In the genomic region with DNA sequence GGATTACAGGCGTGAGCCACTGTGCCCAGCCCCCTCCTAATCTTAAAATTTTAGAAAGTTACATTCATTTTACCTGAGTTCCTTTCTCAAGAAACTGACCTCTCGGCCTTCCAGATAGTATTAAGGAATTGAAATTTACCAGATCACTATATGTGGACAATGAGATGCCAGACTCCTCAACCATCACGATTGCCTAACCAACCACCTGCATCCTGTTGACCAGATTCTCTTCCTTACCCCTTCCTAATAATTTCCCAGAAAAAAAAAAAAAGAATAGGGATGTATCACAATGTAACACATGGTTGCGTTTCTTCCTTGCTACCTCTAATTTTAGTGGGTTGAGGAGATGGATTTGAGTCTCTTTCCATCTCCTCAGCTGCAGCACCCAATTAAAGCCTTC, we compare ENCODE assay signal across 18 cellular contexts.
DNase-seq lines count a peak whose midpoint lies in the region; ATAC-seq and TF ChIP-seq lines count a peak whose summit lies in the region.
"Had no signal": no experiment of that assay in that cellular context is flagged by ENCODE, and none has a peak within 500 bp of the region (broad histone marks: within the 10 kb centered on the region; RNA-seq: fewer than 3 reads in every experiment).

No MANE protein-coding gene starts in this region.

- ATAC-seq in WTC11 (no peak), GM18861 (IDR thresholded peaks at IDR 0.05; ENCODE audit: unreplicated experiment) (no peak)
- ATAC-seq: HepG2 had no signal

- no peaks in the 10 kb centered on the region for H3K27me3 ChIP-seq in breast epithelium
- no peaks in the 10 kb centered on the region for H3K27me3 ChIP-seq in mammary epithelial cell (ENCODE audit: insufficient read depth, low read length)

- no peak overlapping the region for H3K4me2 ChIP-seq in mammary epithelial cell (ENCODE audit: insufficient read depth, low read depth, low read length)

- H3K36me3 ChIP-seq in breast epithelium (no peaks in the 10 kb centered on the region), mammary epithelial cell (ENCODE audit: insufficient read depth, low read length) (no peaks in the 10 kb centered on the region)

- dilution Hi-C loops in mammary epithelial cell (cut with HindIII; ENCODE audit: low sequenced_read_pairs): loop anchor here (5.0 kb wide), 3 partner anchors 41 to 79 kb away; no protein-coding TSS in a partner anchor

- TF ChIP-seq CTCF in breast epithelium (IDR thresholded peaks at IDR 0.05): no peak
- no peak for TF ChIP-seq CTCF in mammary epithelial cell (conservative IDR thresholded peaks at IDR 0.05 in 1 of 2, IDR thresholded peaks at IDR 0.05 in 1 of 2; ENCODE audit: extremely low read depth in 1 of 2, insufficient read depth in 1 of 2, low read depth in 1 of 2, low read length in 2 of 2)
- no peak for TF ChIP-seq CTCF in WTC11 (IDR thresholded peaks at IDR 0.05)
- no peak for TF ChIP-seq CTCF in osteocyte (IDR thresholded peaks at IDR 0.05)
- TF ChIP-seq CTCF in GM10248 (IDR thresholded peaks at IDR 0.05; ENCODE audit: control extremely low read depth, extremely low read depth, low read depth, missing control alignments): no peak
- TF ChIP-seq CTCF in RWPE1 (conservative IDR thresholded peaks at IDR 0.05; ENCODE audit: low read depth): no peak

- no peak overlapping the region for H2AFZ ChIP-seq in mammary epithelial cell (ENCODE audit: low read depth, low read length)

- 83% methylated on average over 4 of the region's 4 CpGs for WGBS in mammary epithelial cell (ENCODE audit: low coverage, missing lambda C conversion rate)

- intact Hi-C loops in breast epithelium (cut with DNase I; ENCODE audit: low total_unique reads) (no loop called here), mammary epithelial cell (cut with micrococcal nuclease) (no loop called here)

- in situ Hi-C loops in mammary epithelial cell (cut with MboI; ENCODE audit: low sequenced_read_pairs in 2 of 2): no loop called here

- H3K4me3 ChIP-seq in breast epithelium (no peak overlapping the region), mammary epithelial cell (replicated peaks in 1 of 3; ENCODE audit: insufficient read depth in 1 of 3, low read depth in 2 of 3, low read length in 3 of 3) (no peak overlapping the region)

- H3K9me3 Mint-ChIP-seq in WTC11 (no peaks in the 10 kb centered on the region), osteocyte (ENCODE audit: unreplicated experiment) (no peaks in the 10 kb centered on the region)
- H3K9me3 Mint-ChIP-seq: CD4-positive, alpha-beta memory T cell; HFFc6 had no signal

- H4K20me1 ChIP-seq in mammary epithelial cell (ENCODE audit: insufficient read depth, low read length): no peaks in the 10 kb centered on the region

- no peaks in the 10 kb centered on the region for H3K4me1 ChIP-seq in breast epithelium
- peaks cover 12% of the 10 kb centered on the region for H3K4me1 ChIP-seq in mammary epithelial cell (ENCODE audit: insufficient read depth, low read length)

- H3K27ac Mint-ChIP-seq in WTC11: peak overlapping the region; percentile 12; the same call in 1 of the 2 replicates
- peak overlapping the region; percentile 71 for H3K27ac Mint-ChIP-seq in osteocyte (ENCODE audit: unreplicated experiment)

- CTCF ChIA-PET in mammary epithelial cell (lab: Charles Lee; ENCODE audit: low non-redundant PET) (interaction anchor here (0.7 kb wide), 1 partner anchor 44 kb away, joined by 6 read pairs; no protein-coding TSS in a partner anchor), WTC11 (lab: Charles Lee) (no interaction called here), GM10248 (lab: Yijun Ruan, JAX) (interaction anchor here (1.7 kb wide), 1 partner anchor 28 kb away, joined by 3 read pairs; no protein-coding TSS in a partner anchor), RWPE1 (lab: Yijun Ruan, JAX) (no interaction called here)

- H3K4me3 Mint-ChIP-seq in WTC11: no peak overlapping the region
- no peak overlapping the region for H3K4me3 Mint-ChIP-seq in osteocyte (ENCODE audit: unreplicated experiment)
- H3K4me3 Mint-ChIP-seq: CD4-positive, alpha-beta memory T cell had no signal

- H3K9me3 ChIP-seq in breast epithelium: no peaks in the 10 kb centered on the region
- H3K9me3 ChIP-seq in mammary epithelial cell (replicated peaks; ENCODE audit: insufficient read depth, low read length): no peaks in the 10 kb centered on the region

- H3K4me1 Mint-ChIP-seq in WTC11: peaks cover 27% of the 10 kb centered on the region
- H3K4me1 Mint-ChIP-seq in osteocyte (ENCODE audit: unreplicated experiment): peaks cover 52% of the 10 kb centered on the region

- H3K27me3 Mint-ChIP-seq in WTC11 (ENCODE audit: low read depth) (no peaks in the 10 kb centered on the region), osteocyte (ENCODE audit: unreplicated experiment) (no peaks in the 10 kb centered on the region)

- H3K79me2 ChIP-seq in mammary epithelial cell (ENCODE audit: insufficient read depth, low read length): no peaks in the 10 kb centered on the region

- no peak for TF ChIP-seq POLR2A in breast epithelium (IDR thresholded peaks at IDR 0.05)

- POLR2A ChIA-PET in WTC11 (lab: Charles Lee) (no interaction called here), GM10248 (lab: Yijun Ruan, JAX) (no interaction called here), RWPE1 (lab: Yijun Ruan, JAX; ENCODE audit: low non-redundant PET) (interaction anchor here (0.6 kb wide), 1 partner anchor 174 kb away, joined by 3 read pairs; no protein-coding TSS in a partner anchor)

- peak overlapping the region; percentile 21 to 23 for H3K27ac ChIP-seq in breast epithelium
- no peak overlapping the region for H3K27ac ChIP-seq in mammary epithelial cell (ENCODE audit: insufficient read depth, low read depth, low read length)
- no peak overlapping the region for H3K27ac ChIP-seq in RWPE1
- H3K27ac ChIP-seq: C4-2B had no signal

- BruUV-seq in mammary epithelial cell (replicated peaks; lab: Mats Ljungman, UMichigan): no TSS peak

- H3K9ac ChIP-seq in mammary epithelial cell (ENCODE audit: insufficient read depth, low read length): no peak overlapping the region

- H3K36me3 Mint-ChIP-seq in WTC11 (0 out of 2 replicates have a peak, but pooled peaks cover 2% of the 10 kb centered on the region), osteocyte (ENCODE audit: unreplicated experiment) (peaks cover 5% of the 10 kb centered on the region)
- H3K36me3 Mint-ChIP-seq: CD4-positive, alpha-beta memory T cell had no signal

- DNase-seq in breast epithelium (ENCODE audit: low spot score in 2 of 2): no peak
- no peak for DNase-seq in mammary epithelial cell
- no peak for DNase-seq in WTC11 (ENCODE audit: low spot score)
- no peak for DNase-seq in osteocyte (ENCODE audit: extremely low spot score, unreplicated experiment)
- DNase-seq in GM10248 (ENCODE audit: extremely low spot score): no peak
- DNase-seq in RWPE1 (ENCODE audit: low spot score): no peak
- DNase-seq: 8988T; ACHN; CD4-positive, alpha-beta memory T cell; COR-L47; DMS153; DMS79 treated with DMSO at 0.1 percent for 48 hours; EL; HCEC 1CT; HFFc6 had no signal

TF ChIP-seq in WTC11, 78 proteins besides CTCF, POLR2A, EP300 and RAD21:
- TF ChIP-seq ZNF317 (CRISPR knock-in tag; IDR thresholded peaks at IDR 0.05; ENCODE audit: borderline replicate concordance, low read depth) (no peak), ATF1 (CRISPR knock-in tag; IDR thresholded peaks at IDR 0.05) (no peak), NFATC4 (CRISPR knock-in tag; IDR thresholded peaks at IDR 0.05) (no peak)

Comparison
In these comparisons a context has a peak if more than half of its experiments do, and no peak if none do; other contexts are left out.
1. H3K27ac ChIP-seq: peak in breast epithelium (2 of 2); none in mammary epithelial cell (single experiment) and RWPE1 (single experiment).
2. CTCF ChIA-PET loops: an anchor here in mammary epithelial cell (0.7 kb wide) and GM10248 (1.7 kb wide); none called in WTC11 and RWPE1.